In genomic region chr13:113046883-113047244, GRCh38 we compare ENCODE assay signal across 27 cellular contexts. TPM values are rescaled to one million over a fixed set of nuclear protein-coding genes. Genes with fewer than 3 reads are reported as not detected.
"Had no signal": no experiment of that assay in that cellular context is flagged by ENCODE, and none has a peak within 500 bp of the region (broad histone marks: within the 10 kb centered on the region; RNA-seq: fewer than 3 reads in every experiment).

No MANE protein-coding gene starts in this region.

- H3K9me3 Mint-ChIP-seq: activated CD4-positive, alpha-beta memory T cell treated with anti-CD3 and anti-CD28 coated beads for 36 hours; activated T-cell treated with anti-CD3 and anti-CD28 coated beads, Interleukin-2, amount 50 U/mL, for 4 hours; activated T-helper 17 cell treated with anti-CD3 and anti-CD28 coated beads, Interleukin-2, amount 50 U/mL, for 72 hours; effector memory CD8-positive, alpha-beta T cell; naive thymus-derived CD4-positive, alpha-beta T cell; stimulated activated naive B cell treated with anti-CD40 and anti-IgM and Interleukin-4, amounts not matched to agents 10 μg/mL and 1 μg/mL and 100 μg/mL, for 72 hours had no signal

- H3K36me3 Mint-ChIP-seq: activated CD4-positive, alpha-beta memory T cell treated with anti-CD3 and anti-CD28 coated beads for 36 hours had no signal

- DNase-seq: activated CD4-positive, alpha-beta memory T cell treated with anti-CD3 and anti-CD28 coated beads for 36 hours; activated CD4-positive, alpha-beta T cell treated with anti-CD3 and anti-CD28 coated beads for 48 hours; activated CD8-positive, alpha-beta memory T cell treated with anti-CD3 and anti-CD28 coated beads, Interleukin-2, amount 50 U/mL, for 48 hours; activated gamma-delta T cell treated with Interleukin-2 at 50 U/mL for 16 hours; activated naive CD4-positive, alpha-beta T cell treated with anti-CD3 and anti-CD28 coated beads, Interleukin-2, amount 50 U/mL, for 16 hours; activated T-cell treated with anti-CD3 and anti-CD28 coated beads, Interleukin-2, amount 50 U/mL, for 4 hours; amniotic stem cell; cerebellar nuclear complex; effector memory CD8-positive, alpha-beta T cell; mammary epithelial cell; naive thymus-derived CD4-positive, alpha-beta T cell; ovary; retina; sigmoid colon; small intestine; stimulated activated CD4-positive, alpha-beta T cell treated with anti-CD3 and anti-CD28 coated beads, Interleukin-2, amount 100 ng/mL, for 24 hours; stimulated activated naive B cell treated with anti-CD40 and anti-IgM and Interleukin-4, amounts not matched to agents 10 μg/mL and 1 μg/mL and 100 μg/mL, for 72 hours; stomach; transverse colon had no signal

- H3K4me1 Mint-ChIP-seq: stimulated activated naive B cell treated with anti-CD40 and anti-IgM and Interleukin-4, amounts not matched to agents 10 μg/mL and 1 μg/mL and 100 μg/mL, for 72 hours had no signal

- H3K27ac Mint-ChIP-seq: activated CD4-positive, alpha-beta memory T cell treated with anti-CD3 and anti-CD28 coated beads for 36 hours; activated T-helper 17 cell treated with anti-CD3 and anti-CD28 coated beads, Interleukin-2, amount 50 U/mL, for 72 hours; effector memory CD8-positive, alpha-beta T cell; stimulated activated naive B cell treated with anti-CD40 and anti-IgM and Interleukin-4, amounts not matched to agents 10 μg/mL and 1 μg/mL and 100 μg/mL, for 72 hours had no signal

- H3K27me3 Mint-ChIP-seq: activated CD4-positive, alpha-beta memory T cell treated with anti-CD3 and anti-CD28 coated beads for 36 hours; activated T-helper 17 cell treated with anti-CD3 and anti-CD28 coated beads, Interleukin-2, amount 50 U/mL, for 72 hours; effector memory CD8-positive, alpha-beta T cell; naive thymus-derived CD4-positive, alpha-beta T cell; stimulated activated naive B cell treated with anti-CD40 and anti-IgM and Interleukin-4, amounts not matched to agents 10 μg/mL and 1 μg/mL and 100 μg/mL, for 72 hours had no signal

- H3K9me3 ChIP-seq: gastroesophageal sphincter, ovary, prostate gland, sigmoid colon, stomach, suprapubic skin, transverse colon had no signal

- H3K36me3 ChIP-seq: ovary, prostate gland, sigmoid colon, transverse colon had no signal

- H3K4me1 ChIP-seq: prostate gland, suprapubic skin, transverse colon had no signal

- H3K27me3 ChIP-seq: ovary had no signal

- H3K4me3 Mint-ChIP-seq: activated CD4-positive, alpha-beta memory T cell treated with anti-CD3 and anti-CD28 coated beads for 36 hours; activated T-cell treated with anti-CD3 and anti-CD28 coated beads, Interleukin-2, amount 50 U/mL, for 4 hours; activated T-helper 17 cell treated with anti-CD3 and anti-CD28 coated beads, Interleukin-2, amount 50 U/mL, for 72 hours; effector memory CD8-positive, alpha-beta T cell; naive thymus-derived CD4-positive, alpha-beta T cell; stimulated activated naive B cell treated with anti-CD40 and anti-IgM and Interleukin-4, amounts not matched to agents 10 μg/mL and 1 μg/mL and 100 μg/mL, for 72 hours had no signal

- H3K4me3 ChIP-seq: coronary artery, gastroesophageal sphincter, ovary, prostate gland, sigmoid colon, stomach, suprapubic skin, transverse colon had no signal

- H3K27ac ChIP-seq: coronary artery, gastroesophageal sphincter, ovary, prostate gland, sigmoid colon, stomach, suprapubic skin, transverse colon had no signal

RNA-seq across cellular contexts. Expression of gene F7, which starts 58.7 kb away (rescaled TPM):
- total RNA-seq: fibroblast of lung; fibroblast of villous mesenchyme; mammary epithelial cell; sigmoid colon; stomach; suprapubic skin; T-helper 2 cell treated with Interferon-gamma antibody and Interleukin-4, amounts not matched to agents 100 ng/mL and 5 ng/mL, for 36 hours; transverse colon had no signal
